In the genomic region with DNA sequence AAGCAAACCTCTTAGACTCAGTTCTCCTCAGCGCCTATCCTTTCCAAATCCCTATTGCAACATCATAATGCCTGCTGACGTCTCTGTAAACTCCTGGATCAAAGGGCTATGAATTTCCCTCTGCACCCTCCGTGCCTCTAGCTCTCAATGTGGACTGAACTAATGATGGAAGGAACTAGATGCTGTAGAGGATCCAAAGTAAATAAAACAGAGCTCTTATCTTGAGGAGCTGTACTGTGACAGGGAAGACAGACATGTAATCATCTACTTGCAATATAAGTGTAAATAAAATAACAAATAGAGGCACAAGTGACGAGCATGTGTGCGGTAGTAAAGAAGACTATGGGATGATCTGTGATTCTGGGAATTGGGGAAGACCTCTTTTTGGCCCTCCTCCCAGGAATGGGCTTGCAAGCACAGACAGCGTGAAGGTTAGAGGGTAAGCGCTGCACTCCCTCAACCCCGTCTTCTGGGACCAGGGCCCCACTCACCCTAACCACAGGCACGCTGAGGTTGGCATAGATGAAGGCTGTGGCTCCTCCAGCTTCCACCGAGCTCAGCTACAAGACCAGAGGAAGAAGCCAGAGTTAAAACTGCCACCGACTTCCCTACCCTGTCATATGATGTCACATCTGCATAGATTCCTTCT, we compare ENCODE assay signal across 15 cellular contexts. TPM values are rescaled to one million over a fixed set of nuclear protein-coding genes. Genes with fewer than 3 reads are reported as not detected.
A peak's percentile ranks its signal among the peaks of the same experiment; 100 is the strongest.
DNase-seq lines count a peak whose midpoint lies in the region; ATAC-seq, FAIRE-seq and TF ChIP-seq lines count a peak whose summit lies in the region.
"Had no signal": no experiment of that assay in that cellular context is flagged by ENCODE, and none has a peak within 500 bp of the region (broad histone marks: within the 10 kb centered on the region; RNA-seq: fewer than 3 reads in every experiment).

No MANE protein-coding gene starts in this region.

- CTCF ChIA-PET in activated CD4-positive, alpha-beta T cell treated with anti-CD3 and anti-CD28 coated beads for 36 hours (lab: Charles Lee) = interaction anchor here (1.0 to 3.0 kb wide), 4 partner anchors 11 to 181 kb away, joined by 3 to 19 read pairs (median 4); no protein-coding TSS in a partner anchor
- CTCF ChIA-PET in K562 (lab: Yijun Ruan, JAX; ENCODE audit: low intra/inter-chr PET ratio) = no interaction called here

- intact Hi-C loops in activated CD4-positive, alpha-beta T cell treated with anti-CD3 and anti-CD28 coated beads for 36 hours (cut with DNase I, micrococcal nuclease) = no loop called here
- intact Hi-C loops in K562 (cut with micrococcal nuclease) = no loop called here
- intact Hi-C loops in ascending aorta (cut with DNase I) = no loop called here

- peaks cover 2% of the 10 kb centered on the region for H3K27me3 Mint-ChIP-seq in activated CD4-positive, alpha-beta T cell treated with anti-CD3 and anti-CD28 coated beads for 36 hours
- H3K27me3 Mint-ChIP-seq: dendritic cell treated with granulocyte-macrophage colony-stimulating factor and Interleukin-4, amounts not matched to agents 40 ng/mL and 50 ng/mL, for 4 days had no signal

- no peak overlapping the region for H3K27ac Mint-ChIP-seq in activated CD4-positive, alpha-beta T cell treated with anti-CD3 and anti-CD28 coated beads for 36 hours
- H3K27ac Mint-ChIP-seq: dendritic cell treated with granulocyte-macrophage colony-stimulating factor and Interleukin-4, amounts not matched to agents 40 ng/mL and 50 ng/mL, for 4 days had no signal

- no peak overlapping the region for H3K4me3 ChIP-seq in LNCaP clone FGC (ENCODE audit: low read depth, low read length)
- H3K4me3 ChIP-seq in K562 = no peak overlapping the region
- H3K4me3 ChIP-seq in ascending aorta = no peak overlapping the region

- no peak for TF ChIP-seq EP300 in K562 (IDR thresholded peaks at IDR 0.05; ENCODE audit: low read length)

- H3K27ac ChIP-seq in K562 (ENCODE audit: extremely low read depth, low read depth, low read length) = no peak overlapping the region
- H3K27ac ChIP-seq in substantia nigra (ENCODE audit: low read depth, low read length, poor library complexity, severe bottlenecking) = no peak overlapping the region
- H3K27ac ChIP-seq in ascending aorta = no peak overlapping the region
- H3K27ac ChIP-seq: VCaP had no signal

- H3K9ac ChIP-seq in K562 (ENCODE audit: insufficient read depth in 1 of 2, low read depth in 2 of 2, low read length in 2 of 2) = no peak overlapping the region

- no peak overlapping the region for H3K4me2 ChIP-seq in K562 (ENCODE audit: insufficient read depth, low read length)

- no peak overlapping the region for H3K4me3 Mint-ChIP-seq in activated CD4-positive, alpha-beta T cell treated with anti-CD3 and anti-CD28 coated beads for 36 hours
- H3K4me3 Mint-ChIP-seq: dendritic cell treated with granulocyte-macrophage colony-stimulating factor and Interleukin-4, amounts not matched to agents 40 ng/mL and 50 ng/mL, for 4 days had no signal

- H4K20me1 ChIP-seq in K562 (replicated peaks; ENCODE audit: control insufficient read depth, insufficient read depth, low read length) = no peaks in the 10 kb centered on the region

- TF ChIP-seq RAD21 in K562 (CRISPR knock-in tag; conservative IDR thresholded peaks at IDR 0.05 in 1 of 2, IDR thresholded peaks at IDR 0.05 in 1 of 2) = no peak

- no TSS peak for BruUV-seq in K562 (replicated peaks; lab: Mats Ljungman, UMichigan)

- TF ChIP-seq CTCF in LNCaP clone FGC (IDR thresholded peaks at IDR 0.05; ENCODE audit: control insufficient read depth, extremely low read depth, insufficient read depth) = no peak
- no peak for TF ChIP-seq CTCF in K562 (IDR thresholded peaks at IDR 0.05 in 2 of 3, conservative IDR thresholded peaks at IDR 0.05 in 1 of 3; ENCODE audit: insufficient read depth in 2 of 3, low read depth in 1 of 3, low read length in 3 of 3)
- TF ChIP-seq CTCF in omental fat pad (IDR thresholded peaks at IDR 0.05) = no peak
- no peak for TF ChIP-seq CTCF in ascending aorta (IDR thresholded peaks at IDR 0.05)

- no peak overlapping the region for H2AFZ ChIP-seq in K562 (ENCODE audit: low read depth, low read length)

- DNase-seq in activated CD4-positive, alpha-beta T cell treated with anti-CD3 and anti-CD28 coated beads for 36 hours = peak; percentile 54
- DNase-seq in activated CD4-positive, alpha-beta T cell treated with anti-CD3 and anti-CD28 coated beads for 1 hour = no peak
- DNase-seq in LNCaP clone FGC (ENCODE audit: low read depth) (peak; percentile 26), K562 (ENCODE audit: extremely low read depth in 1 of 4, low spot score in 3 of 4) (no peak), omental fat pad (ENCODE audit: low spot score) (no peak), ecto neural progenitor cell (ENCODE audit: low spot score) (no peak), substantia nigra (lab: John Stamatoyannopoulos, UW) (no peak), ascending aorta (ENCODE audit: low spot score in 2 of 2) (no peak)
- DNase-seq: activated gamma-delta T cell treated with Interleukin-2 at 50 U/mL for 16 hours, hypothalamus, mesendoderm, NCI-H524 treated with DMSO at 0.1 percent for 48 hours, Right ventricle myocardium superior had no signal

- no peaks in the 10 kb centered on the region for H3K4me1 ChIP-seq in K562 (replicated peaks in 1 of 2; ENCODE audit: control insufficient read depth in 2 of 2, insufficient read depth in 2 of 2, low read length in 2 of 2)
- H3K4me1 ChIP-seq in ascending aorta = no peaks in the 10 kb centered on the region

- no peaks in the 10 kb centered on the region for H3K9me1 ChIP-seq in K562 (ENCODE audit: control insufficient read depth, insufficient read depth, low read length)

- no peak for FAIRE-seq in K562 (lab: Jason Lieb, UNC)

- in situ Hi-C loops in K562 (cut with MboI) = no loop called here

- H3K9me3 ChIP-seq in K562 (replicated peaks; ENCODE audit: control insufficient read depth, insufficient read depth, low read depth, low read length) (no peaks in the 10 kb centered on the region), ascending aorta (no peaks in the 10 kb centered on the region)

- no peaks in the 10 kb centered on the region for H3K9me3 Mint-ChIP-seq in activated CD4-positive, alpha-beta T cell treated with anti-CD3 and anti-CD28 coated beads for 36 hours (ENCODE audit: low read depth)
- H3K9me3 Mint-ChIP-seq: dendritic cell treated with granulocyte-macrophage colony-stimulating factor and Interleukin-4, amounts not matched to agents 40 ng/mL and 50 ng/mL, for 4 days had no signal

- POLR2A ChIA-PET in activated CD4-positive, alpha-beta T cell treated with anti-CD3 and anti-CD28 coated beads for 36 hours (lab: Charles Lee) = no interaction called here
- POLR2A ChIA-PET in K562 (lab: Yijun Ruan, JAX) = interaction anchor here (0.6 to 1.3 kb wide), 5 partner anchors 9 to 757 kb away, joined by 3 to 6 read pairs (median 3); no protein-coding TSS in a partner anchor

- no peaks in the 10 kb centered on the region for H3K36me3 Mint-ChIP-seq in activated CD4-positive, alpha-beta T cell treated with anti-CD3 and anti-CD28 coated beads for 36 hours (ENCODE audit: low read depth)

- WGBS in K562 (ENCODE audit: insufficient coverage, low coverage, missing lambda C conversion rate) = 1% methylated on average over 11 of the region's 11 CpGs

- H3K36me3 ChIP-seq in K562 (ENCODE audit: control insufficient read depth, insufficient read depth, low read length) = no peaks in the 10 kb centered on the region
- H3K36me3 ChIP-seq in ascending aorta = no peaks in the 10 kb centered on the region

- peaks cover 19% of the 10 kb centered on the region for H3K4me1 Mint-ChIP-seq in activated CD4-positive, alpha-beta T cell treated with anti-CD3 and anti-CD28 coated beads for 36 hours

- H3K27me3 ChIP-seq in K562 (ENCODE audit: control insufficient read depth in 2 of 2, insufficient read depth in 2 of 2, low read length in 2 of 2) = peaks cover 23 to 39% of the 10 kb centered on the region in 2 experiments; a peak in 4 of 5 replicates
- H3K27me3 ChIP-seq in ascending aorta = no peaks in the 10 kb centered on the region

- H3K79me2 ChIP-seq in K562 (ENCODE audit: control insufficient read depth, insufficient read depth, low read length) = no peaks in the 10 kb centered on the region

- ATAC-seq in activated CD4-positive, alpha-beta T cell treated with anti-CD3 and anti-CD28 coated beads for 36 hours = peak; percentile 74
- ATAC-seq in K562 (no peak), omental fat pad (ENCODE audit: low FRiP score) (peak; percentile 42)

- TF ChIP-seq POLR2A in K562 (conservative IDR thresholded peaks at IDR 0.05) = no peak

TF ChIP-seq in K562, 482 proteins besides CTCF, POLR2A, EP300 and RAD21:
- no peak for TF ChIP-seq HMG20B (CRISPR knock-in tag; IDR thresholded peaks at IDR 0.05)
- no peak for TF ChIP-seq CEBPG (CRISPR knock-in tag; IDR thresholded peaks at IDR 0.05)
- peak in 1 of 2 experiments; percentile 39; a peak in 1 of 4 replicates for TF ChIP-seq CEBPG (tag; conservative IDR thresholded peaks at IDR 0.05 in 1 of 2, IDR thresholded peaks at IDR 0.05 in 1 of 2)
- TF ChIP-seq DNMT1 (IDR thresholded peaks at IDR 0.05) = no peak
- no peak for TF ChIP-seq RFX5 (IDR thresholded peaks at IDR 0.05; ENCODE audit: low read depth, low read length)
- TF ChIP-seq CEBPB (tag; IDR thresholded peaks at IDR 0.05) = peak; percentile 55

RNA-seq across cellular contexts. Expression of a gene that starts 42.2 kb away (rescaled TPM):
- total RNA-seq in activated CD4-positive, alpha-beta T cell treated with anti-CD3 and anti-CD28 coated beads for 36 hours = not detected
- not detected in 2 replicates for total RNA-seq in K562 (2011; cell fraction: chromatin; rRNA removed; ENCODE audit: low replicate concordance)
- not detected in 2 replicates for total RNA-seq in K562 (2011; cell fraction: nucleolus; rRNA removed)
- total RNA-seq in K562 (2011; cell fraction: nucleoplasm; rRNA removed) = not detected in 2 replicates
- total RNA-seq in K562 (2014; rRNA removed) = not detected in 2 replicates
- total RNA-seq in K562 (2014; rRNA removed; fragmentation: Illumina TruSeq; extraction: Trizol) = not detected in 2 replicates
- not detected in 2 replicates for total RNA-seq in K562 (2015; rRNA removed; fragmentation: Illumina TruSeq; extraction: Trizol)
- not detected in 2 replicates for total RNA-seq in K562 (2021)
- 0.03 TPM in 1 of 2 replicates, not detected in the other for polyA plus RNA-seq in K562 (2011; rRNA removed)
- polyA plus RNA-seq in K562 (2011; cell fraction: cytosol; rRNA removed) = not detected in 2 replicates
- not detected in 2 replicates for polyA plus RNA-seq in K562 (2011; cell fraction: nucleus; rRNA removed)
- 0.04 and 0.07 TPM in 2 replicates for polyA plus RNA-seq in K562 (2012)
- not detected in 2 replicates for polyA plus RNA-seq in K562 (2014; fragmentation: Illumina TruSeq; extraction: Trizol)
- polyA plus RNA-seq in K562 (2014; fragmentation: Nextera tagmentation; extraction: Ambion mirVana) = under 1 TPM in 1 of 2 experiments, not detected in 1; 0.01 TPM
- not detected in 2 replicates for polyA plus RNA-seq in K562 (2014; rRNA removed)
- not detected in 2 replicates for polyA minus RNA-seq in K562 (2011; rRNA and poly(A)+ RNA removed)
- not detected in 2 replicates for polyA minus RNA-seq in K562 (2011; cell fraction: cytosol; rRNA and poly(A)+ RNA removed)
- not detected in 2 replicates for polyA minus RNA-seq in K562 (2011; cell fraction: nucleus; rRNA and poly(A)+ RNA removed)
- 1 to 10 TPM in 2 of 4 donors, under 1 TPM in 2; 0.50 to 4.4 (median 1.6) TPM for total RNA-seq in omental fat pad
- total RNA-seq in ascending aorta = 2.1 TPM
- total RNA-seq: Right ventricle myocardium superior had no signal

Comparison
In these comparisons a context has a peak if more than half of its experiments do, and no peak if none do; other contexts are left out.
1. DNase-seq: peak in activated CD4-positive, alpha-beta T cell treated with anti-CD3 and anti-CD28 coated beads for 36 hours (single experiment) and LNCaP clone FGC (single experiment); none in activated CD4-positive, alpha-beta T cell treated with anti-CD3 and anti-CD28 coated beads for 1 hour (single experiment), K562 (0 of 4), omental fat pad (single experiment), ecto neural progenitor cell (single experiment), substantia nigra (0 of 49) and ascending aorta (0 of 2).